Comparison of ENCODE assay signal across 1 cellular context in the genomic region with DNA sequence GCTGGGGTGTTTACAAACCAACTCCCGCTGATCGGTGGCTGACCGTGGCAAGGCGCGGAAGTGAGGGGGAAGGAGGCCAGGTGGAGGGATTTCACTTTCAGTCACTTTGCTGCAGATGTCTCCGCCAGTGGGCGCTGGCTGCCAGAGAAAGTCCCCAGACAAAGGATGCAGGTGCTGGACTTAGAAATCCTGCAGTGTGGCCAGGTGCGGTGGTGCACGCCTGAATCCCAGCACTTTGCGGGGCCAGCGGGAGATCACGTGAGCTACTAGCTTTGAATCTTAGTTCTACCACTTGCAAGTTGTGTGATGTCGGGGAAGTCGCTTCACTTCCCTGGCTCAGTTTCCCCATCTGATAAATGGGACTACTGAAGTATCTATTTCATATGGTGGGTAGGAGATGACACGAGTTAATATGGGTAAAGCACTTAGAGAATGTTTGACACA.
TF ChIP-seq lines count a peak whose summit lies in the region.

No MANE protein-coding gene starts in this region.

TF ChIP-seq in HepG2, 621 proteins besides CTCF, POLR2A, EP300 and RAD21 (continued from another document and continues in another):
- TF ChIP-seq TEAD3 (CRISPR knock-in tag; optimal IDR thresholded peaks at IDR 0.05; ENCODE audit: borderline replicate concordance) (peak; percentile 57), FOXK1 (CRISPR knock-in tag; IDR thresholded peaks at IDR 0.05; ENCODE audit: borderline replicate concordance, low read depth) (peak; percentile 63; the same call in 1 of the 2 replicates), PHF8 (CRISPR knock-in tag; IDR thresholded peaks at IDR 0.05) (peak; percentile 30; the same call in 1 of the 2 replicates), GLI4 (CRISPR knock-in tag; IDR thresholded peaks at IDR 0.05; ENCODE audit: borderline replicate concordance) (no peak), ZNF205 (CRISPR knock-in tag; IDR thresholded peaks at IDR 0.05) (no peak), ATAD3A (CRISPR knock-in tag; IDR thresholded peaks at IDR 0.05) (no peak), IRF2 (CRISPR knock-in tag; IDR thresholded peaks at IDR 0.05) (peak; percentile 67; the same call in 1 of the 2 replicates), KLF11 (CRISPR knock-in tag; IDR thresholded peaks at IDR 0.05) (no peak), ASH2L (IDR thresholded peaks at IDR 0.05; ENCODE audit: insufficient read length, low read depth, low read length) (no peak), ZNF615 (CRISPR knock-in tag; IDR thresholded peaks at IDR 0.05; ENCODE audit: borderline replicate concordance) (no peak), ZKSCAN1 (IDR thresholded peaks at IDR 0.05; ENCODE audit: low read length) (no peak), MXI1 (IDR thresholded peaks at IDR 0.05; ENCODE audit: borderline replicate concordance, low read depth, low read length) (peak; percentile 65; the same call in 1 of the 3 replicates), ZNF839 (CRISPR knock-in tag; IDR thresholded peaks at IDR 0.05; ENCODE audit: borderline replicate concordance) (0 out of 2 replicates have a peak, but pooled peaks have one; percentile 5), SCMH1 (CRISPR knock-in tag; IDR thresholded peaks at IDR 0.05; ENCODE audit: borderline replicate concordance) (no peak), ZNF629 (CRISPR knock-in tag; conservative IDR thresholded peaks at IDR 0.05) (peak; percentile 96), NR2F2 (IDR thresholded peaks at IDR 0.05; ENCODE audit: borderline replicate concordance, low read depth) (no peak), SYNCRIP (IDR thresholded peaks at IDR 0.05; ENCODE audit: insufficient read depth, low read depth, low read length) (no peak), ZSCAN25 (CRISPR knock-in tag; IDR thresholded peaks at IDR 0.05) (0 out of 2 replicates have a peak, but pooled peaks have one; percentile 17), ZNF709 (CRISPR knock-in tag; IDR thresholded peaks at IDR 0.05) (0 out of 2 replicates have a peak, but pooled peaks have one; percentile 17), ZNF234 (CRISPR knock-in tag; conservative IDR thresholded peaks at IDR 0.05) (no peak)
- TF ChIP-seq, protein P1, sequence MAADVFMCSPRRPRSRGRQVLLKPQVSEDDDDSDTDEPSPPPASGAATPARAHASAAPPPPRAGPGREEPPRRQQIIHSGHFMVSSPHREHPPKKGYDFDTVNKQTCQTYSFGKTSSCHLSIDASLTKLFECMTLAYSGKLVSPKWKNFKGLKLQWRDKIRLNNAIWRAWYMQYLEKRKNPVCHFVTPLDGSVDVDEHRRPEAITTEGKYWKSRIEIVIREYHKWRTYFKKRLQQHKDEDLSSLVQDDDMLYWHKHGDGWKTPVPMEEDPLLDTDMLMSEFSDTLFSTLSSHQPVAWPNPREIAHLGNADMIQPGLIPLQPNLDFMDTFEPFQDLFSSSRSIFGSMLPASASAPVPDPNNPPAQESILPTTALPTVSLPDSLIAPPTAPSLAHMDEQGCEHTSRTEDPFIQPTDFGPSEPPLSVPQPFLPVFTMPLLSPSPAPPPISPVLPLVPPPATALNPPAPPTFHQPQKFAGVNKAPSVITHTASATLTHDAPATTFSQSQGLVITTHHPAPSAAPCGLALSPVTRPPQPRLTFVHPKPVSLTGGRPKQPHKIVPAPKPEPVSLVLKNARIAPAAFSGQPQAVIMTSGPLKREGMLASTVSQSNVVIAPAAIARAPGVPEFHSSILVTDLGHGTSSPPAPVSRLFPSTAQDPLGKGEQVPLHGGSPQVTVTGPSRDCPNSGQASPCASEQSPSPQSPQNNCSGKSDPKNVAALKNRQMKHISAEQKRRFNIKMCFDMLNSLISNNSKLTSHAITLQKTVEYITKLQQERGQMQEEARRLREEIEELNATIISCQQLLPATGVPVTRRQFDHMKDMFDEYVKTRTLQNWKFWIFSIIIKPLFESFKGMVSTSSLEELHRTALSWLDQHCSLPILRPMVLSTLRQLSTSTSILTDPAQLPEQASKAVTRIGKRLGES (CRISPR knock-in tag; IDR thresholded peaks at IDR 0.05; ENCODE audit: borderline replicate concordance) = no peak
- TF ChIP-seq, protein P2, sequence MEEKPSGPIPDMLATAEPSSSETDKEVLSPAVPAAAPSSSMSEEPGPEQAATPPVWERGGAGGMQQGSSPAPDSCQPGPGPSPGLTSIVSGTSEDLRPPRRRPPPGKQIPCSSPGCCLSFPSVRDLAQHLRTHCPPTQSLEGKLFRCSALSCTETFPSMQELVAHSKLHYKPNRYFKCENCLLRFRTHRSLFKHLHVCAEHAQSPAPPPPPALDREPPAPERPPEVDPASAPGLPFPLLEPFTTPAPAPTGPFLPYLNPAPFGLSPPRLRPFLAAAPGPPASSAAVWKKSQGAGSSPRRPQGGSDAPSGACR (CRISPR knock-in tag; IDR thresholded peaks at IDR 0.05) = no peak
- TF ChIP-seq, protein P3, sequence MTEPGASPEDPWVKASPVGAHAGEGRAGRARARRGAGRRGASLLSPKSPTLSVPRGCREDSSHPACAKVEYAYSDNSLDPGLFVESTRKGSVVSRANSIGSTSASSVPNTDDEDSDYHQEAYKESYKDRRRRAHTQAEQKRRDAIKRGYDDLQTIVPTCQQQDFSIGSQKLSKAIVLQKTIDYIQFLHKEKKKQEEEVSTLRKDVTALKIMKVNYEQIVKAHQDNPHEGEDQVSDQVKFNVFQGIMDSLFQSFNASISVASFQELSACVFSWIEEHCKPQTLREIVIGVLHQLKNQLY (CRISPR knock-in tag; IDR thresholded peaks at IDR 0.05) = no peak
- TF ChIP-seq, protein P4, sequence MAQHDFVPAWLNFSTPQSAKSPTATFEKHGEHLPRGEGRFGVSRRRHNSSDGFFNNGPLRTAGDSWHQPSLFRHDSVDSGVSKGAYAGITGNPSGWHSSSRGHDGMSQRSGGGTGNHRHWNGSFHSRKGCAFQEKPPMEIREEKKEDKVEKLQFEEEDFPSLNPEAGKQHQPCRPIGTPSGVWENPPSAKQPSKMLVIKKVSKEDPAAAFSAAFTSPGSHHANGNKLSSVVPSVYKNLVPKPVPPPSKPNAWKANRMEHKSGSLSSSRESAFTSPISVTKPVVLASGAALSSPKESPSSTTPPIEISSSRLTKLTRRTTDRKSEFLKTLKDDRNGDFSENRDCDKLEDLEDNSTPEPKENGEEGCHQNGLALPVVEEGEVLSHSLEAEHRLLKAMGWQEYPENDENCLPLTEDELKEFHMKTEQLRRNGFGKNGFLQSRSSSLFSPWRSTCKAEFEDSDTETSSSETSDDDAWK (CRISPR knock-in tag; IDR thresholded peaks at IDR 0.05) = no peak
- TF ChIP-seq, protein P5, sequence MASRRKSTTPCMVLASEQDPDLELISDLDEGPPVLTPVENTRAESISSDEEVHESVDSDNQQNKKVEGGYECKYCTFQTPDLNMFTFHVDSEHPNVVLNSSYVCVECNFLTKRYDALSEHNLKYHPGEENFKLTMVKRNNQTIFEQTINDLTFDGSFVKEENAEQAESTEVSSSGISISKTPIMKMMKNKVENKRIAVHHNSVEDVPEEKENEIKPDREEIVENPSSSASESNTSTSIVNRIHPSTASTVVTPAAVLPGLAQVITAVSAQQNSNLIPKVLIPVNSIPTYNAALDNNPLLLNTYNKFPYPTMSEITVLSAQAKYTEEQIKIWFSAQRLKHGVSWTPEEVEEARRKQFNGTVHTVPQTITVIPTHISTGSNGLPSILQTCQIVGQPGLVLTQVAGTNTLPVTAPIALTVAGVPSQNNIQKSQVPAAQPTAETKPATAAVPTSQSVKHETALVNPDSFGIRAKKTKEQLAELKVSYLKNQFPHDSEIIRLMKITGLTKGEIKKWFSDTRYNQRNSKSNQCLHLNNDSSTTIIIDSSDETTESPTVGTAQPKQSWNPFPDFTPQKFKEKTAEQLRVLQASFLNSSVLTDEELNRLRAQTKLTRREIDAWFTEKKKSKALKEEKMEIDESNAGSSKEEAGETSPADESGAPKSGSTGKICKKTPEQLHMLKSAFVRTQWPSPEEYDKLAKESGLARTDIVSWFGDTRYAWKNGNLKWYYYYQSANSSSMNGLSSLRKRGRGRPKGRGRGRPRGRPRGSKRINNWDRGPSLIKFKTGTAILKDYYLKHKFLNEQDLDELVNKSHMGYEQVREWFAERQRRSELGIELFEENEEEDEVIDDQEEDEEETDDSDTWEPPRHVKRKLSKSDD (CRISPR knock-in tag; IDR thresholded peaks at IDR 0.05; ENCODE audit: low read depth) = no peak
- TF ChIP-seq, protein P6, sequence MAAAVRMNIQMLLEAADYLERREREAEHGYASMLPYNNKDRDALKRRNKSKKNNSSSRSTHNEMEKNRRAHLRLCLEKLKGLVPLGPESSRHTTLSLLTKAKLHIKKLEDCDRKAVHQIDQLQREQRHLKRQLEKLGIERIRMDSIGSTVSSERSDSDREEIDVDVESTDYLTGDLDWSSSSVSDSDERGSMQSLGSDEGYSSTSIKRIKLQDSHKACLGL (CRISPR knock-in tag; IDR thresholded peaks at IDR 0.05) = no peak
- TF ChIP-seq, protein P7, sequence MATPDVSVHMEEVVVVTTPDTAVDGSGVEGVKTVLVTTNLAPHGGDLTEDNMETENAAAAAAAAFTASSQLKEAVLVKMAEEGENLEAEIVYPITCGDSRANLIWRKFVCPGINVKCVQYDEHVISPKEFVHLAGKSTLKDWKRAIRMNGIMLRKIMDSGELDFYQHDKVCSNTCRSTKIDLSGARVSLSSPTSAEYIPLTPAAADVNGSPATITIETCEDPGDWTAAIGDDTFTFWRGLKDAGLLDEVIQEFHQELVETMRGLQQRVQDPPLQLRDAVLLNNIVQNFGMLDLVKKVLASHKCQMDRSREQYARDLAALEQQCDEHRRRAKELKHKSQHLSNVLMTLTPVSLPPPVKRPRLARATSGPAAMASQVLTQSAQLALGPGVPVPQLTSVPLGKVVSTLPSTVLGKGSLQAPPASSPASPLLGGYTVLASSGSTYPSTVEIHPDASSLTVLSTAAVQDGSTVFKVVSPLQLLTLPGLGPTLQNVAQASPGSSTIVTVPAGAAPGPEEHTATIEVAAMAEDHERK (CRISPR knock-in tag; IDR thresholded peaks at IDR 0.05; ENCODE audit: low read depth) = no peak
- TF ChIP-seq, protein P8, sequence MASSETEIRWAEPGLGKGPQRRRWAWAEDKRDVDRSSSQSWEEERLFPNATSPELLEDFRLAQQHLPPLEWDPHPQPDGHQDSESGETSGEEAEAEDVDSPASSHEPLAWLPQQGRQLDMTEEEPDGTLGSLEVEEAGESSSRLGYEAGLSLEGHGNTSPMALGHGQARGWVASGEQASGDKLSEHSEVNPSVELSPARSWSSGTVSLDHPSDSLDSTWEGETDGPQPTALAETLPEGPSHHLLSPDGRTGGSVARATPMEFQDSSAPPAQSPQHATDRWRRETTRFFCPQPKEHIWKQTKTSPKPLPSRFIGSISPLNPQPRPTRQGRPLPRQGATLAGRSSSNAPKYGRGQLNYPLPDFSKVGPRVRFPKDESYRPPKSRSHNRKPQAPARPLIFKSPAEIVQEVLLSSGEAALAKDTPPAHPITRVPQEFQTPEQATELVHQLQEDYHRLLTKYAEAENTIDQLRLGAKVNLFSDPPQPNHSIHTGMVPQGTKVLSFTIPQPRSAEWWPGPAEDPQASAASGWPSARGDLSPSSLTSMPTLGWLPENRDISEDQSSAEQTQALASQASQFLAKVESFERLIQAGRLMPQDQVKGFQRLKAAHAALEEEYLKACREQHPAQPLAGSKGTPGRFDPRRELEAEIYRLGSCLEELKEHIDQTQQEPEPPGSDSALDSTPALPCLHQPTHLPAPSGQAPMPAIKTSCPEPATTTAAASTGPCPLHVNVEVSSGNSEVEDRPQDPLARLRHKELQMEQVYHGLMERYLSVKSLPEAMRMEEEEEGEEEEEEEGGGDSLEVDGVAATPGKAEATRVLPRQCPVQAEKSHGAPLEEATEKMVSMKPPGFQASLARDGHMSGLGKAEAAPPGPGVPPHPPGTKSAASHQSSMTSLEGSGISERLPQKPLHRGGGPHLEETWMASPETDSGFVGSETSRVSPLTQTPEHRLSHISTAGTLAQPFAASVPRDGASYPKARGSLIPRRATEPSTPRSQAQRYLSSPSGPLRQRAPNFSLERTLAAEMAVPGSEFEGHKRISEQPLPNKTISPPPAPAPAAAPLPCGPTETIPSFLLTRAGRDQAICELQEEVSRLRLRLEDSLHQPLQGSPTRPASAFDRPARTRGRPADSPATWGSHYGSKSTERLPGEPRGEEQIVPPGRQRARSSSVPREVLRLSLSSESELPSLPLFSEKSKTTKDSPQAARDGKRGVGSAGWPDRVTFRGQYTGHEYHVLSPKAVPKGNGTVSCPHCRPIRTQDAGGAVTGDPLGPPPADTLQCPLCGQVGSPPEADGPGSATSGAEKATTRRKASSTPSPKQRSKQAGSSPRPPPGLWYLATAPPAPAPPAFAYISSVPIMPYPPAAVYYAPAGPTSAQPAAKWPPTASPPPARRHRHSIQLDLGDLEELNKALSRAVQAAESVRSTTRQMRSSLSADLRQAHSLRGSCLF (CRISPR knock-in tag; IDR thresholded peaks at IDR 0.05; ENCODE audit: borderline replicate concordance) = no peak
- TF ChIP-seq, protein P9, sequence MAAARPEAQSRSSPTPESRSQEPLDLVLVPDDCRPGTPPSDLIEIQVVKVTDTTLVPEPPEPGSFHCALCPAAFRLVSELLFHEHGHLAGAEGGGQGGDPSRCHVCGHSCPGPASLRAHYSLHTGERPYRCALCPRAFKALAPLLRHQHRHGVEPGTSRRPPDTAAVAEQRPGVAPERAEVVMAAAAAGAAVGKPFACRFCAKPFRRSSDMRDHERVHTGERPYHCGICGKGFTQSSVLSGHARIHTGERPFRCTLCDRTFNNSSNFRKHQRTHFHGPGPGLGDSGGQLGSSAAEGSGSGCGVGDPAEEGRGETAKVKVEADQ (CRISPR knock-in tag; IDR thresholded peaks at IDR 0.05; ENCODE audit: borderline replicate concordance) = no peak
- TF ChIP-seq, protein P10, sequence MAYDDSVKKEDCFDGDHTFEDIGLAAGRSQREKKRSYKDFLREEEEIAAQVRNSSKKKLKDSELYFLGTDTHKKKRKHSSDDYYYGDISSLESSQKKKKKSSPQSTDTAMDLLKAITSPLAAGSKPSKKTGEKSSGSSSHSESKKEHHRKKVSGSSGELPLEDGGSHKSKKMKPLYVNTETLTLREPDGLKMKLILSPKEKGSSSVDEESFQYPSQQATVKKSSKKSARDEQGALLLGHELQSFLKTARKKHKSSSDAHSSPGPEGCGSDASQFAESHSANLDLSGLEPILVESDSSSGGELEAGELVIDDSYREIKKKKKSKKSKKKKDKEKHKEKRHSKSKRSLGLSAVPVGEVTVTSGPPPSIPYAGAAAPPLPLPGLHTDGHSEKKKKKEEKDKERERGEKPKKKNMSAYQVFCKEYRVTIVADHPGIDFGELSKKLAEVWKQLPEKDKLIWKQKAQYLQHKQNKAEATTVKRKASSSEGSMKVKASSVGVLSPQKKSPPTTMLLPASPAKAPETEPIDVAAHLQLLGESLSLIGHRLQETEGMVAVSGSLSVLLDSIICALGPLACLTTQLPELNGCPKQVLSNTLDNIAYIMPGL (CRISPR knock-in tag; IDR thresholded peaks at IDR 0.05; ENCODE audit: borderline replicate concordance in 1 of 2, low read depth in 1 of 2) = peak; percentile 51 to 91; a peak in 2 of 4 replicates
- TF ChIP-seq, protein P11, sequence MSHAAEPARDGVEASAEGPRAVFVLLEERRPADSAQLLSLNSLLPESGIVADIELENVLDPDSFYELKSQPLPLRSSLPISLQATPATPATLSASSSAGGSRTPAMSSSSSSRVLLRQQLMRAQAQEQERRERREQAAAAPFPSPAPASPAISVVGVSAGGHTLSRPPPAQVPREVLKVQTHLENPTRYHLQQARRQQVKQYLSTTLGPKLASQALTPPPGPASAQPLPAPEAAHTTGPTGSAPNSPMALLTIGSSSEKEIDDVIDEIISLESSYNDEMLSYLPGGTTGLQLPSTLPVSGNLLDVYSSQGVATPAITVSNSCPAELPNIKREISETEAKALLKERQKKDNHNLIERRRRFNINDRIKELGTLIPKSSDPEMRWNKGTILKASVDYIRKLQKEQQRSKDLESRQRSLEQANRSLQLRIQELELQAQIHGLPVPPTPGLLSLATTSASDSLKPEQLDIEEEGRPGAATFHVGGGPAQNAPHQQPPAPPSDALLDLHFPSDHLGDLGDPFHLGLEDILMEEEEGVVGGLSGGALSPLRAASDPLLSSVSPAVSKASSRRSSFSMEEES (CRISPR knock-in tag; IDR thresholded peaks at IDR 0.05) = peak; percentile 51; the same call in 1 of the 2 replicates
